1 cellular context compared by ENCODE assay signal in the genomic region with DNA sequence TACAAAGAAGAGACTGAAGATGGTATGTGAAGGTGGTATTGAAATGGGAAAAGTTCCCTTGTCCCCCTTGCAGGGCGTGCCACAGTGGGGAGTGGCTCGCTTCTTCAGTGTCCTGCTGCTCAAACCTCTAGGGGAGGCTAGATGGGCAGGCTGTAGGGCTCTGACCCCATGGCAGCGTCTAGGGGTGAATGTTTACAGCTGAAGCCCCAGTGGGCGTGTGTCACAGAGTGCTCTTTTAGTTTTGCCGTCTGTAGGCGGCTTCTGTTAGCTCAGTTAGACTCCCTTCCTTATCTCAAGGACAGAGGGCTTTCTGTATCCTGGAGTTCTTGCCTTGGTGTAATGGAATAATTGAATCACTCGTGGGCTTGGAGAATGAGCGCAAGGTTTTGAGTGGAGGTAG.
TF ChIP-seq lines count a peak whose summit lies in the region.

No MANE protein-coding gene starts in this region.

TF ChIP-seq in GM23338, 12 proteins besides CTCF, POLR2A, EP300 and RAD21 (continued from another document):
- TF ChIP-seq, protein P1, sequence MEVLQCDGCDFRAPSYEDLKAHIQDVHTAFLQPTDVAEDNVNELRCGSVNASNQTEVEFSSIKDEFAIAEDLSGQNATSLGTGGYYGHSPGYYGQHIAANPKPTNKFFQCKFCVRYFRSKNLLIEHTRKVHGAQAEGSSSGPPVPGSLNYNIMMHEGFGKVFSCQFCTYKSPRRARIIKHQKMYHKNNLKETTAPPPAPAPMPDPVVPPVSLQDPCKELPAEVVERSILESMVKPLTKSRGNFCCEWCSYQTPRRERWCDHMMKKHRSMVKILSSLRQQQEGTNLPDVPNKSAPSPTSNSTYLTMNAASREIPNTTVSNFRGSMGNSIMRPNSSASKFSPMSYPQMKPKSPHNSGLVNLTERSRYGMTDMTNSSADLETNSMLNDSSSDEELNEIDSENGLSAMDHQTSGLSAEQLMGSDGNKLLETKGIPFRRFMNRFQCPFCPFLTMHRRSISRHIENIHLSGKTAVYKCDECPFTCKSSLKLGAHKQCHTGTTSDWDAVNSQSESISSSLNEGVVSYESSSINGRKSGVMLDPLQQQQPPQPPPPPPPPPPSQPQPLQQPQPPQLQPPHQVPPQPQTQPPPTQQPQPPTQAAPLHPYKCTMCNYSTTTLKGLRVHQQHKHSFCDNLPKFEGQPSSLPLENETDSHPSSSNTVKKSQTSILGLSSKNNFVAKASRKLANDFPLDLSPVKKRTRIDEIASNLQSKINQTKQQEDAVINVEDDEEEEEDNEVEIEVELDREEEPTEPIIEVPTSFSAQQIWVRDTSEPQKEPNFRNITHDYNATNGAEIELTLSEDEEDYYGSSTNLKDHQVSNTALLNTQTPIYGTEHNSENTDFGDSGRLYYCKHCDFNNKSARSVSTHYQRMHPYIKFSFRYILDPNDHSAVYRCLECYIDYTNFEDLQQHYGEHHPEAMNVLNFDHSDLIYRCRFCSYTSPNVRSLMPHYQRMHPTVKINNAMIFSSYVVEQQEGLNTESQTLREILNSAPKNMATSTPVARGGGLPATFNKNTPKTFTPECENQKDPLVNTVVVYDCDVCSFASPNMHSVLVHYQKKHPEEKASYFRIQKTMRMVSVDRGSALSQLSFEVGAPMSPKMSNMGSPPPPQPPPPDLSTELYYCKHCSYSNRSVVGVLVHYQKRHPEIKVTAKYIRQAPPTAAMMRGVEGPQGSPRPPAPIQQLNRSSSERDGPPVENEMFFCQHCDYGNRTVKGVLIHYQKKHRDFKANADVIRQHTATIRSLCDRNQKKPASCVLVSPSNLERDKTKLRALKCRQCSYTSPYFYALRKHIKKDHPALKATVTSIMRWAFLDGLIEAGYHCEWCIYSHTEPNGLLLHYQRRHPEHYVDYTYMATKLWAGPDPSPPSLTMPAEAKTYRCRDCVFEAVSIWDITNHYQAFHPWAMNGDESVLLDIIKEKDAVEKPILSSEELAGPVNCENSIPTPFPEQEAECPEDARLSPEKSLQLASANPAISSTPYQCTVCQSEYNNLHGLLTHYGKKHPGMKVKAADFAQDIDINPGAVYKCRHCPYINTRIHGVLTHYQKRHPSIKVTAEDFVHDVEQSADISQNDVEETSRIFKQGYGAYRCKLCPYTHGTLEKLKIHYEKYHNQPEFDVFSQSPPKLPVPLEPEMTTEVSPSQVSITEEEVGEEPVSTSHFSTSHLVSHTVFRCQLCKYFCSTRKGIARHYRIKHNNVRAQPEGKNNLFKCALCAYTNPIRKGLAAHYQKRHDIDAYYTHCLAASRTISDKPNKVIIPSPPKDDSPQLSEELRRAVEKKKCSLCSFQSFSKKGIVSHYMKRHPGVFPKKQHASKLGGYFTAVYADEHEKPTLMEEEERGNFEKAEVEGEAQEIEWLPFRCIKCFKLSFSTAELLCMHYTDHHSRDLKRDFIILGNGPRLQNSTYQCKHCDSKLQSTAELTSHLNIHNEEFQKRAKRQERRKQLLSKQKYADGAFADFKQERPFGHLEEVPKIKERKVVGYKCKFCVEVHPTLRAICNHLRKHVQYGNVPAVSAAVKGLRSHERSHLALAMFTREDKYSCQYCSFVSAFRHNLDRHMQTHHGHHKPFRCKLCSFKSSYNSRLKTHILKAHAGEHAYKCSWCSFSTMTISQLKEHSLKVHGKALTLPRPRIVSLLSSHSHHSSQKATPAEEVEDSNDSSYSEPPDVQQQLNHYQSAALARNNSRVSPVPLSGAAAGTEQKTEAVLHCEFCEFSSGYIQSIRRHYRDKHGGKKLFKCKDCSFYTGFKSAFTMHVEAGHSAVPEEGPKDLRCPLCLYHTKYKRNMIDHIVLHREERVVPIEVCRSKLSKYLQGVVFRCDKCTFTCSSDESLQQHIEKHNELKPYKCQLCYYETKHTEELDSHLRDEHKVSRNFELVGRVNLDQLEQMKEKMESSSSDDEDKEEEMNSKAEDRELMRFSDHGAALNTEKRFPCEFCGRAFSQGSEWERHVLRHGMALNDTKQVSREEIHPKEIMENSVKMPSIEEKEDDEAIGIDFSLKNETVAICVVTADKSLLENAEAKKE (CRISPR knock-in tag; IDR thresholded peaks at IDR 0.05), result no peak
TF ChIP-seq in GM23338: peak in this region for 0.
